ENCODE assay signal across 9 cellular contexts in the genomic region with DNA sequence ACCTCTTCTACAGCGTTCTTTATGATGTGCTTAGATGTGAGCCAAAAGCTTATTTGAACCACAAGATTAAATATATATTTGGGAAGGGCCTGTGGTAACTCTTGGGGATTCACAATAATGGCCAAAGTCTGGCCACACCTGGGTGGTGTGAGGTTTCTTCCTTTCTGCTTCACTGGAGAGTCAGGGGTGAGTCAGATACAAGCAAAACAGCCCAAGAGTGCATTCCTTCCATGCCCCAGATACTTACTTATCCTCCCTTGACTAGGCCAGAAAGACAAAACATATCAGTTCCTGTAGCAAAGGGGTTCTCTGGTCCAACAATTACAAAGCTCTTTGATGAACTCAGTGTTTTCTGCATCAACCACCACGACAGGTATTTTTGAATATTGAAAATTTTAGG. TPM values are rescaled to one million over a fixed set of nuclear protein-coding genes. Genes with fewer than 3 reads are reported as not detected.
DNase-seq lines count a peak whose midpoint lies in the region; ATAC-seq and TF ChIP-seq lines count a peak whose summit lies in the region.
"Had no signal": no experiment of that assay in that cellular context is flagged by ENCODE, and none has a peak within 500 bp of the region (broad histone marks: within the 10 kb centered on the region; RNA-seq: fewer than 3 reads in every experiment).

No MANE protein-coding gene starts in this region.

- peak; percentile 66 for ATAC-seq in HG03066 (IDR thresholded peaks at IDR 0.05; ENCODE audit: low read depth, unreplicated experiment)
- peak; percentile 59 for ATAC-seq in stimulated activated effector memory CD8-positive, alpha-beta T cell treated with anti-CD3 and anti-CD28 coated beads, Interleukin-12 subunit alpha, Interleukin-12 subunit beta, amount 100 ng/mL, for 72 hours

- no peaks in the 10 kb centered on the region for H3K4me1 ChIP-seq in adipocyte (ENCODE audit: control insufficient read depth, insufficient read depth, low read length)

- H3K9me3 ChIP-seq in adipocyte (ENCODE audit: control insufficient read depth, low read length): no peaks in the 10 kb centered on the region

- TF ChIP-seq CTCF in dorsolateral prefrontal cortex (IDR thresholded peaks at IDR 0.05 in 54 of 56, conservative IDR thresholded peaks at IDR 0.05 in 2 of 56; ENCODE audit: low read depth in 1 of 56, partially characterized antibody in 56 of 56): no peak

- H3K9me3 Mint-ChIP-seq in activated T-cell treated with anti-CD3 and anti-CD28 coated beads, Interleukin-2, amount 50 U/mL, for 24 hours: no peaks in the 10 kb centered on the region
- H3K9me3 Mint-ChIP-seq in stimulated activated effector memory CD8-positive, alpha-beta T cell treated with anti-CD3 and anti-CD28 coated beads, Interleukin-12 subunit alpha, Interleukin-12 subunit beta, amount 100 ng/mL, for 72 hours: no peaks in the 10 kb centered on the region

- no peaks in the 10 kb centered on the region for H3K36me3 ChIP-seq in adipocyte (ENCODE audit: control insufficient read depth, insufficient read depth, low read length, severe bottlenecking)

- no peak overlapping the region for H3K27ac ChIP-seq in dorsolateral prefrontal cortex

- H3K4me3 ChIP-seq in adipocyte (ENCODE audit: low read length) (no peak overlapping the region), dorsolateral prefrontal cortex (no peak overlapping the region)

- intact Hi-C loops in dorsolateral prefrontal cortex (cut with DNase I): no loop called here

- H3K9ac ChIP-seq in adipocyte (ENCODE audit: low read length): no peak overlapping the region

- no peaks in the 10 kb centered on the region for H3K27me3 Mint-ChIP-seq in activated T-cell treated with anti-CD3 and anti-CD28 coated beads, Interleukin-2, amount 50 U/mL, for 24 hours

- peaks cover 67% of the 10 kb centered on the region for H3K4me1 Mint-ChIP-seq in activated T-cell treated with anti-CD3 and anti-CD28 coated beads, Interleukin-2, amount 50 U/mL, for 24 hours (ENCODE audit: low read depth)
- peaks cover 34% of the 10 kb centered on the region for H3K4me1 Mint-ChIP-seq in stimulated activated effector memory CD8-positive, alpha-beta T cell treated with anti-CD3 and anti-CD28 coated beads, Interleukin-12 subunit alpha, Interleukin-12 subunit beta, amount 100 ng/mL, for 72 hours

- H3K27ac Mint-ChIP-seq in activated T-cell treated with anti-CD3 and anti-CD28 coated beads, Interleukin-2, amount 50 U/mL, for 24 hours: peak overlapping the region; percentile 92
- peak overlapping the region; percentile 99 for H3K27ac Mint-ChIP-seq in stimulated activated effector memory CD8-positive, alpha-beta T cell treated with anti-CD3 and anti-CD28 coated beads, Interleukin-12 subunit alpha, Interleukin-12 subunit beta, amount 100 ng/mL, for 72 hours

- no peaks in the 10 kb centered on the region for H3K27me3 ChIP-seq in adipocyte (replicated peaks; ENCODE audit: control insufficient read depth, insufficient read depth, low read length)
- H3K27me3 ChIP-seq in dorsolateral prefrontal cortex: peaks cover 0 to 6% (median 0%) of the 10 kb centered on the region in 45 donors

- H3K36me3 Mint-ChIP-seq in activated T-cell treated with anti-CD3 and anti-CD28 coated beads, Interleukin-2, amount 50 U/mL, for 24 hours (ENCODE audit: low read depth): peaks cover 84% of the 10 kb centered on the region
- peaks cover 94% of the 10 kb centered on the region for H3K36me3 Mint-ChIP-seq in stimulated activated effector memory CD8-positive, alpha-beta T cell treated with anti-CD3 and anti-CD28 coated beads, Interleukin-12 subunit alpha, Interleukin-12 subunit beta, amount 100 ng/mL, for 72 hours

- DNase-seq in activated T-cell treated with anti-CD3 and anti-CD28 coated beads, Interleukin-2, amount 50 U/mL, for 24 hours: no peak
- DNase-seq in activated T-cell treated with anti-CD3 and anti-CD28 coated beads, Interleukin-2, amount 50 U/mL, for 48 hours: no peak
- peak; percentile 60 for DNase-seq in adipocyte (ENCODE audit: low read depth)
- no peak for DNase-seq in stimulated activated effector memory CD8-positive, alpha-beta T cell treated with anti-CD3 and anti-CD28 coated beads, Interleukin-12 subunit alpha, Interleukin-12 subunit beta, amount 100 ng/mL, for 72 hours (ENCODE audit: low spot score in 2 of 2)
- no peak for DNase-seq in cerebellar nuclear complex (lab: John Stamatoyannopoulos, UW)
- no peak for DNase-seq in cerebellum (ENCODE audit: low spot score)
- no peak for DNase-seq in dorsolateral prefrontal cortex
- DNase-seq: DND-41 had no signal

- peak overlapping the region; percentile 91 for H3K4me3 Mint-ChIP-seq in activated T-cell treated with anti-CD3 and anti-CD28 coated beads, Interleukin-2, amount 50 U/mL, for 24 hours
- peak overlapping the region; percentile 89 for H3K4me3 Mint-ChIP-seq in stimulated activated effector memory CD8-positive, alpha-beta T cell treated with anti-CD3 and anti-CD28 coated beads, Interleukin-12 subunit alpha, Interleukin-12 subunit beta, amount 100 ng/mL, for 72 hours

RNA-seq across cellular contexts. Expression of a gene that starts 0.9 kb away (rescaled TPM):
- total RNA-seq in cerebellum (not detected), dorsolateral prefrontal cortex (under 1 TPM in 1 of 120 experiments, not detected in 119; 0.20 TPM)

RNA-seq across cellular contexts. Expression of a gene that starts 52.2 kb away (rescaled TPM):
- total RNA-seq in cerebellum: 0.36 TPM
- total RNA-seq in dorsolateral prefrontal cortex: 1 to 10 TPM in 15 of 120 experiments, under 1 TPM in 46, not detected in 59; 0.10 to 2.6 (median 0.60) TPM
